ENCODE assay signal across 26 cellular contexts in the genomic region with DNA sequence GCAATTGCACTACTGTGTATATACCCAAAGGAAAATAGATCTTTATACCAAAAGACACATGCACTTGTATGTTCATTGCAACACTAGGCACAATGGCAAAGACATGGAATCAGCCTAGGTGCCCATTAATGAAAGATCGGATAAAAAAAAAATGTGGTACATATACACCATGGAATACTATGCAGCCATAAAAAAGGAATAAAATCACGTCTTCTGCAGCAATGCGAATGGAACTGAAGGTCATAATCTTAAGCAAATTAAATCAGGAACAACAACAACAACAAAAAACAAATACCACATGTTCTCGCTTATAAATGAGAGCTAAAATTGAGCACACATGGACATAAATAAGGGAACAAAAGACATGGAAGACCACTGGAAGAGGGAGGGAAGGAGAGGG.
"Had no signal": no experiment of that assay in that cellular context is flagged by ENCODE, and none has a peak within 500 bp of the region (broad histone marks: within the 10 kb centered on the region; RNA-seq: fewer than 3 reads in every experiment).

No MANE protein-coding gene starts in this region.

- H3K4me3 ChIP-seq: stomach, suprapubic skin, testis, thoracic aorta, thyroid gland, tibial artery, tibial nerve, transverse colon, upper lobe of left lung, upper lobe of right lung, uterus, vagina had no signal

- H3K4me1 ChIP-seq: stomach, suprapubic skin, testis, thyroid gland, tibial artery, tibial nerve, transverse colon, upper lobe of left lung, upper lobe of right lung, uterus, vagina had no signal

- DNase-seq: stimulated activated CD4-positive, alpha-beta T cell treated with anti-CD3 and anti-CD28 coated beads, Interleukin-2, amount 100 ng/mL, for 48 hours; stimulated activated CD4-positive, alpha-beta T cell treated with anti-CD3 and anti-CD28 coated beads, Interleukin-4, amount 100 ng/mL, for 1 hour; stimulated activated CD4-positive, alpha-beta T cell treated with anti-CD3 and anti-CD28 coated beads, Interleukin-4, amount 100 ng/mL, for 24 hours; stimulated activated CD4-positive, alpha-beta T cell treated with anti-CD3 and anti-CD28 coated beads, Interleukin-4, amount 100 ng/mL, for 4 hours; stimulated activated CD8-positive, alpha-beta memory T cell treated with anti-CD3 and anti-CD28 coated beads, Interleukin-4, amount 100 ng/mL, for 48 hours; stimulated activated naive B cell treated with anti-CD40 and anti-IgM and Interleukin-4, amounts not matched to agents 10 μg/mL and 1 μg/mL and 100 μg/mL, for 72 hours; stimulated activated naive CD4-positive, alpha-beta T cell; stimulated activated naive CD4-positive, alpha-beta T cell treated with Interleukin-2 at 50 U/mL for 16 hours; stimulated activated naive CD8-positive, alpha-beta T cell treated with anti-CD3 and anti-CD28 coated beads, Interleukin-15, amount 100 ng/mL, for 72 hours; stimulated activated naive CD8-positive, alpha-beta T cell treated with anti-CD3 and anti-CD28 coated beads, Interleukin-15, Interleukin-2, amounts not matched to agents 100 U/mL and 50 U/mL, for 24 hours; stomach; substantia nigra; testis; thyroid gland; tibial artery; transverse colon; trophoblast cell; upper lobe of left lung; upper lobe of right lung; uterus had no signal

- ATAC-seq: stimulated activated effector memory CD8-positive, alpha-beta T cell treated with anti-CD3 and anti-CD28 coated beads, Interleukin-12 subunit alpha, Interleukin-12 subunit beta, amount 100 ng/mL, for 72 hours; stimulated activated memory B cell treated with anti-CD40 and anti-IgM and Interleukin-4, amounts not matched to agents 10 μg/mL and 1 μg/mL and 100 μg/mL, for 72 hours; stimulated activated naive B cell treated with anti-CD40 and anti-IgM and Interleukin-4, amounts not matched to agents 10 μg/mL and 1 μg/mL and 100 μg/mL, for 72 hours; stimulated activated naive CD8-positive, alpha-beta T cell treated with anti-CD3 and anti-CD28 coated beads, Interleukin-15, amount 100 ng/mL, for 72 hours; stimulated activated naive CD8-positive, alpha-beta T cell treated with anti-CD3 and anti-CD28 coated beads, Interleukin-15, Interleukin-2, amounts not matched to agents 100 U/mL and 50 U/mL, for 24 hours; upper lobe of right lung had no signal

- H3K27ac ChIP-seq: stomach, suprapubic skin, testis, thoracic aorta, thyroid gland, tibial artery, tibial nerve, transverse colon, upper lobe of left lung, upper lobe of right lung, uterus, vagina had no signal

- H3K9me3 ChIP-seq: suprapubic skin, testis, thoracic aorta, thyroid gland, tibial artery, upper lobe of left lung, upper lobe of right lung, uterus, vagina had no signal

- H3K36me3 ChIP-seq: stomach, suprapubic skin, thoracic aorta, thyroid gland, tibial artery, tibial nerve, transverse colon, upper lobe of left lung, upper lobe of right lung, uterus, vagina had no signal

- H3K27me3 ChIP-seq: stomach, suprapubic skin, testis, thyroid gland, tibial artery, tibial nerve, transverse colon, upper lobe of left lung, upper lobe of right lung, uterus, vagina had no signal
